Comparison of ENCODE assay signal across 8 cellular contexts in the genomic region with DNA sequence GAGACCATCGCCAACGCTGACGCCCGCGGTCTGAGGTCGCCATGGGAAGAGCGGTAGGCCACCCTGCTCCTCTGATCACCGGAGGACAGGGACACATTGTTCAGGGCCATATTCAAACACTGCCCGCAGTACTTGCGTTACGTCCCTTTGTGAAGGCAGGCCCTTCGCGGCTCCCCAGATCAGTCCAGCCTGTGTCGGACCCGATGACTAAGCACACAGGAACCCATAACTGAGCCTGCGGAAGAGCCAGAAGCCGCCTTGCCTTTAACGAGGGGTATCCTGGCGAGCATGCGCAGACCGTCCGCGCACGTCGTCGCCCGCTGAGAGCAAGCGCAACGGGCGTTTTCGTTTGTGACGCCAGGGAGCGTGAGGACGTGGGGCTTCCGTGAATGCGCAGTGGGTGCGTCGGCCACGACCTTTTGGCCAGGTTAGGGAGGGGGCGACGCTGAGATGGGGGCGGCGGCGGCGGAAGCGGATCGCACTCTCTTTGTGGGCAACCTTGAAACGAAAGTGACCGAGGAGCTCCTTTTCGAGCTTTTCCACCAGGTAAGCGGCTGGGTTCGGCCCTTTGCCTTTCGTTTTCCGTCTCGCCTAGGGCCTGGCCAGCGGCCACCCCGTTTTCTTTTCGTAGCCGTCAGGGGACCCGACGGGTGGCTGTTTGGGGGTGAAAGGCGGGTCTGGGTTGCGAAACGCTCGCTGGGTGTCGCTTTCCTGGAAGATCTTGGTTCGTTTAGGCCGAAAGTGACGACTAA.
DNase-seq lines count a peak whose midpoint lies in the region; ATAC-seq lines count a peak whose summit lies in the region.

A gene with protein sequence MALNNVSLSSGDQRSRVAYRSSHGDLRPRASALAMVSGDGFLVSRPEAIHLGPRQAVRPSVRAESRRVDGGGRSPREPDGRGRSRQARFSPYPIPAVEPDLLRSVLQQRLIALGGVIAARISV (minus strand): TSS at position 290 of the 752 bp plus-strand sequence. CDS start 180 bp downstream, at position 110.
A gene with protein sequence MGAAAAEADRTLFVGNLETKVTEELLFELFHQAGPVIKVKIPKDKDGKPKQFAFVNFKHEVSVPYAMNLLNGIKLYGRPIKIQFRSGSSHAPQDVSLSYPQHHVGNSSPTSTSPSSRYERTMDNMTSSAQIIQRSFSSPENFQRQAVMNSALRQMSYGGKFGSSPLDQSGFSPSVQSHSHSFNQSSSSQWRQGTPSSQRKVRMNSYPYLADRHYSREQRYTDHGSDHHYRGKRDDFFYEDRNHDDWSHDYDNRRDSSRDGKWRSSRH (plus strand): TSS at position 445 of the 752 bp plus-strand sequence. CDS start 6 bp downstream, at position 451.

- H3K27me3 Mint-ChIP-seq in effector memory CD8-positive, alpha-beta T cell, result no peaks in the 10 kb centered on the region
- H3K27me3 Mint-ChIP-seq in memory B cell, result no peaks in the 10 kb centered on the region

- DNase-seq in COLO668 (lab: John Stamatoyannopoulos, UW; ENCODE audit: unreplicated experiment), result peak; percentile 97
- DNase-seq in HS-27A (ENCODE audit: low read depth), result peak; percentile 91
- peak; percentile 86 for DNase-seq in NK-92 (lab: John Stamatoyannopoulos, UW; ENCODE audit: unreplicated experiment)
- peak; percentile 97 to 98 for DNase-seq in activated CD8-positive, alpha-beta memory T cell treated with anti-CD3 and anti-CD28 coated beads for 4 hours (ENCODE audit: low read depth in 2 of 2)
- peak; percentile 95 to 98 (median 96) for DNase-seq in effector memory CD8-positive, alpha-beta T cell
- DNase-seq in memory B cell (ENCODE audit: low spot score in 2 of 2), result peak; percentile 89 to 95
- peak; percentile 95 for DNase-seq in stimulated activated CD8-positive, alpha-beta memory T cell treated with anti-CD3 and anti-CD28 coated beads, Interleukin-12 subunit alpha, Interleukin-12 subunit beta, amount 100 ng/mL, for 24 hours (ENCODE audit: extremely low read depth)

- H3K4me3 Mint-ChIP-seq in effector memory CD8-positive, alpha-beta T cell, result peak within 1 kb of the TSS; percentile 92 to 96
- H3K4me3 Mint-ChIP-seq in memory B cell, result peak within 1 kb of the TSS; percentile 92

- H3K27ac Mint-ChIP-seq in effector memory CD8-positive, alpha-beta T cell, result peak within 1 kb of the TSS; percentile 98 to 99
- H3K27ac Mint-ChIP-seq in memory B cell, result peak within 1 kb of the TSS; percentile 98

- H3K36me3 Mint-ChIP-seq in effector memory CD8-positive, alpha-beta T cell (ENCODE audit: insufficient read depth), result peaks cover 38% of the 10 kb centered on the region
- peaks cover 12% of the 10 kb centered on the region for H3K36me3 Mint-ChIP-seq in memory B cell

- ATAC-seq in GM19467 (IDR thresholded peaks at IDR 0.05; ENCODE audit: unreplicated experiment) (peak; percentile 96), memory B cell (ENCODE audit: low read depth) (peak; percentile 91)
- peak; percentile 91 for ATAC-seq in effector memory CD8-positive, alpha-beta T cell (replicated peaks)

- peaks cover 32 to 38% of the 10 kb centered on the region in 2 donors for H3K4me1 Mint-ChIP-seq in effector memory CD8-positive, alpha-beta T cell (ENCODE audit: low read depth in 2 of 2)
- H3K4me1 Mint-ChIP-seq in memory B cell, result peaks cover 32% of the 10 kb centered on the region

- H3K9me3 Mint-ChIP-seq in effector memory CD8-positive, alpha-beta T cell, result no peaks in the 10 kb centered on the region
- H3K9me3 Mint-ChIP-seq in memory B cell, result no peaks in the 10 kb centered on the region

Comparison
In these comparisons a context has a peak if more than half of its experiments do, and no peak if none do; other contexts are left out.
1. Peak in every context shown above with its lines: DNase-seq and ATAC-seq.